8 cellular contexts compared by ENCODE assay signal in genomic region chr3:47513125-47513929, GRCh38. TPM values are rescaled to one million over a fixed set of nuclear protein-coding genes. Genes with fewer than 3 reads are reported as not detected.
DNase-seq lines count a peak whose midpoint lies in the region; FAIRE-seq and TF ChIP-seq lines count a peak whose summit lies in the region.

Gene ELP6, minus strand, starts transcription at chr3:47513712. Its CDS starts 122 bp downstream, at chr3:47513590.

- H2BK5ac ChIP-seq in H9 (ENCODE audit: insufficient read length, low read length): no peak within 1 kb of the TSS

- peaks cover 6% of the 10 kb centered on the region for H3K23me2 ChIP-seq in H9 (ENCODE audit: insufficient read length, low read depth, low read length, poor library complexity, severe bottlenecking)

- H2BK120ac ChIP-seq in H9 (ENCODE audit: low read depth, low read length, poor library complexity, severe bottlenecking): no peak within 1 kb of the TSS

- no peak within 1 kb of the TSS for H2BK15ac ChIP-seq in H9 (ENCODE audit: low read depth, low read length)

- H3K79me1 ChIP-seq in H9 (ENCODE audit: insufficient read depth, low read depth, low read length, poor library complexity, severe bottlenecking): peaks cover 6% of the 10 kb centered on the region

- no peaks in the 10 kb centered on the region for H3K9me3 Mint-ChIP-seq in H9
- H3K9me3 Mint-ChIP-seq in nephron: no peaks in the 10 kb centered on the region
- H3K9me3 Mint-ChIP-seq in stimulated activated naive CD8-positive, alpha-beta T cell treated with anti-CD3 and anti-CD28 coated beads, Interleukin-15, Interleukin-2, amounts not matched to agents 100 ng/mL and 50 ng/mL, for 24 hours: no peaks in the 10 kb centered on the region

- H3K9me3 ChIP-seq in H9 (ENCODE audit: control insufficient read depth, low read depth, low read length): no peaks in the 10 kb centered on the region

- H3K79me2 ChIP-seq in H9 (ENCODE audit: insufficient read depth, low read length): peaks cover 6% of the 10 kb centered on the region; the same call in 1 of the 2 replicates

- WGBS in H9 (ENCODE audit: extremely low coverage, insufficient read length, low lambda C conversion rate): no CpG with 5 or more reads among the region's 71 CpGs

- no peaks in the 10 kb centered on the region for H3K4me1 ChIP-seq in H9 (ENCODE audit: insufficient read depth, low read length)

- H3K4me1 Mint-ChIP-seq in H9: peaks cover 8 to 10% of the 10 kb centered on the region in 2 experiments
- H3K4me1 Mint-ChIP-seq in nephron: peaks cover 15% of the 10 kb centered on the region
- peaks cover 27% of the 10 kb centered on the region for H3K4me1 Mint-ChIP-seq in stimulated activated naive CD8-positive, alpha-beta T cell treated with anti-CD3 and anti-CD28 coated beads, Interleukin-15, Interleukin-2, amounts not matched to agents 100 ng/mL and 50 ng/mL, for 24 hours (ENCODE audit: low read depth)

- peak; percentile 97 for FAIRE-seq in G401.6 (lab: Jason Lieb, UNC)

- H2AFZ ChIP-seq in H9 (ENCODE audit: low read length): no peak within 1 kb of the TSS

- no peak within 1 kb of the TSS for H4K8ac ChIP-seq in H9 (replicated peaks; ENCODE audit: insufficient read length, low read depth, low read length)

- no peak within 1 kb of the TSS for H3K56ac ChIP-seq in H9 (ENCODE audit: insufficient read length, low read depth, low read length)

- H4K91ac ChIP-seq in H9 (ENCODE audit: insufficient read length, low read depth, low read length): no peak within 1 kb of the TSS

- DNase-seq in H9 (peak; percentile 98), M059J (ENCODE audit: low read depth) (peak; percentile 91), SHP77 (lab: John Stamatoyannopoulos, UW) (peak; percentile 90 to 93), fibroblast of pulmonary artery (ENCODE audit: low read depth) (peak; percentile 97)
- peak; percentile 95 for DNase-seq in activated effector memory CD4-positive, alpha-beta T cell treated with Interleukin-2 at 50 U/mL for 16 hours

- H3K14ac ChIP-seq in H9 (ENCODE audit: insufficient read depth, low read length): peak within 1 kb of the TSS; percentile 87

- H4K5ac ChIP-seq in H9 (ENCODE audit: insufficient read length, low read depth, low read length): no peak within 1 kb of the TSS

- H4K20me1 ChIP-seq in H9 (ENCODE audit: control insufficient read depth, insufficient read depth, insufficient read length): no peaks in the 10 kb centered on the region

- peak within 1 kb of the TSS; percentile 47 for H3K27ac ChIP-seq in H9 (ENCODE audit: insufficient read length, low read depth, low read length)

- H3K27ac Mint-ChIP-seq in H9 (peak within 1 kb of the TSS; percentile 97 to 98 (median 98)), nephron (peak within 1 kb of the TSS; percentile 99 to 100 (median 99))
- H3K27ac Mint-ChIP-seq in stimulated activated naive CD8-positive, alpha-beta T cell treated with anti-CD3 and anti-CD28 coated beads, Interleukin-15, Interleukin-2, amounts not matched to agents 100 ng/mL and 50 ng/mL, for 24 hours: peak within 1 kb of the TSS; percentile 98

- no peak within 1 kb of the TSS for H2BK12ac ChIP-seq in H9 (ENCODE audit: insufficient read length, low read depth, low read length)

- H3K4me3 Mint-ChIP-seq in H9 (peak within 1 kb of the TSS; percentile 98 to 99), nephron (peak within 1 kb of the TSS; percentile 98 to 99 (median 99))
- H3K4me3 Mint-ChIP-seq in stimulated activated naive CD8-positive, alpha-beta T cell treated with anti-CD3 and anti-CD28 coated beads, Interleukin-15, Interleukin-2, amounts not matched to agents 100 ng/mL and 50 ng/mL, for 24 hours: peak within 1 kb of the TSS; percentile 94

- H3K36me3 Mint-ChIP-seq in H9 (ENCODE audit: insufficient read depth in 1 of 3, low read depth in 3 of 3): peaks cover 9 to 30% (median 24%) of the 10 kb centered on the region in 3 experiments
- peaks cover 10% of the 10 kb centered on the region for H3K36me3 Mint-ChIP-seq in nephron (ENCODE audit: low read depth)
- peaks cover 22% of the 10 kb centered on the region for H3K36me3 Mint-ChIP-seq in stimulated activated naive CD8-positive, alpha-beta T cell treated with anti-CD3 and anti-CD28 coated beads, Interleukin-15, Interleukin-2, amounts not matched to agents 100 ng/mL and 50 ng/mL, for 24 hours (ENCODE audit: low read depth)

- peak within 1 kb of the TSS; percentile 86 for H3K4me2 ChIP-seq in H9 (ENCODE audit: insufficient read depth, insufficient read length, low read length)

- H3K23ac ChIP-seq in H9 (ENCODE audit: insufficient read length, low read depth, low read length): no peak within 1 kb of the TSS

- no peaks in the 10 kb centered on the region; the same call in none of the 2 replicates for H3K27me3 Mint-ChIP-seq in H9 (ENCODE audit: low read depth)
- H3K27me3 Mint-ChIP-seq in nephron (ENCODE audit: low read depth): no peaks in the 10 kb centered on the region
- no peaks in the 10 kb centered on the region for H3K27me3 Mint-ChIP-seq in stimulated activated naive CD8-positive, alpha-beta T cell treated with anti-CD3 and anti-CD28 coated beads, Interleukin-15, Interleukin-2, amounts not matched to agents 100 ng/mL and 50 ng/mL, for 24 hours

- no peak within 1 kb of the TSS for H3T11ph ChIP-seq in H9 (ENCODE audit: low read length)

- peak; percentile 68 for TF ChIP-seq CTCF in H9 (conservative IDR thresholded peaks at IDR 0.05)
- TF ChIP-seq CTCF in fibroblast of pulmonary artery (IDR thresholded peaks at IDR 0.05; ENCODE audit: low read length, missing control alignments): peak; percentile 42
- peak; percentile 35 to 60 (median 42) for TF ChIP-seq CTCF in nephron (IDR thresholded peaks at IDR 0.05; ENCODE audit: unreplicated experiment in 3 of 3)

- no peak within 1 kb of the TSS; the same call in 1 of the 2 replicates for H3K4ac ChIP-seq in H9 (ENCODE audit: low read depth, low read length)

- peak within 1 kb of the TSS; percentile 92 for H3K9ac ChIP-seq in H9 (ENCODE audit: extremely low read depth, insufficient read length, low read length)

- peak within 1 kb of the TSS; percentile 91 for H3K4me3 ChIP-seq in fibroblast of pulmonary artery (replicated peaks; ENCODE audit: low read depth, low read length)

- H2AK5ac ChIP-seq in H9 (ENCODE audit: insufficient read length, low read length): no peak within 1 kb of the TSS

- H3K18ac ChIP-seq in H9 (ENCODE audit: insufficient read length, low read depth, low read length): peak within 1 kb of the TSS; percentile 62

- H3K27me3 ChIP-seq in H9 (ENCODE audit: insufficient read depth, low read length): no peaks in the 10 kb centered on the region

- no peak within 1 kb of the TSS for H2BK20ac ChIP-seq in H9 (ENCODE audit: low read depth, low read length, poor library complexity, severe bottlenecking)

RNA-seq across cellular contexts. Expression of gene ELP6, which starts in this region (rescaled TPM):
- 51.2 and 53.9 TPM in 2 replicates for total RNA-seq in H9 (2021)
- 20.4 and 24.5 TPM in 2 replicates for total RNA-seq in M059J (2014; rRNA removed; shearing (Covaris generic))

Comparison
In these comparisons a context has a peak if more than half of its experiments do, and no peak if none do; other contexts are left out.
1. Peak in every context shown above with its lines: DNase-seq, H3K4me3 ChIP-seq and H3K27ac ChIP-seq.